ENCODE assay signal across 1 cellular context in the genomic region with DNA sequence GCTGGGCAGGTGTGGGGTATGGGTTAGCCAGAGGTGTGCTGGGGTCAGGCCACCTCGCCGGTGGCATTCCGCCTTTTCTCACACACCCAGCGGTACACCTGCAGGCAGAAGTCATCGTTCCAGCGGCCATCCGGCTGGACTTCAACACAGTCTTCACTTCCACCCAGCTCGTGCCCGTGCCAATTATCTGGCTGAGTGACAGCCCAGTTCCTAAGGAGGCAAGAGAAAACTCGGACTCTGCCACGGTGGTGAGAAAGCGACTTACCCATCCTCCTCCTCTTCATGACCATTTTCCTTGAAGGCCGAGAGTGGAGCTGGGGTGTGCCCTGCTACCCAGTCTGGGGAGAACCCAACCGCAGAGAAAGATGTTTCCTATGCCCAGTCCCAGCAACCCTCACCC.
TF ChIP-seq lines count a peak whose summit lies in the region.

No MANE protein-coding gene starts in this region.

TF ChIP-seq in GM23338, 12 proteins besides CTCF, POLR2A, EP300 and RAD21 (continued from another document):
- TF ChIP-seq, protein P1, sequence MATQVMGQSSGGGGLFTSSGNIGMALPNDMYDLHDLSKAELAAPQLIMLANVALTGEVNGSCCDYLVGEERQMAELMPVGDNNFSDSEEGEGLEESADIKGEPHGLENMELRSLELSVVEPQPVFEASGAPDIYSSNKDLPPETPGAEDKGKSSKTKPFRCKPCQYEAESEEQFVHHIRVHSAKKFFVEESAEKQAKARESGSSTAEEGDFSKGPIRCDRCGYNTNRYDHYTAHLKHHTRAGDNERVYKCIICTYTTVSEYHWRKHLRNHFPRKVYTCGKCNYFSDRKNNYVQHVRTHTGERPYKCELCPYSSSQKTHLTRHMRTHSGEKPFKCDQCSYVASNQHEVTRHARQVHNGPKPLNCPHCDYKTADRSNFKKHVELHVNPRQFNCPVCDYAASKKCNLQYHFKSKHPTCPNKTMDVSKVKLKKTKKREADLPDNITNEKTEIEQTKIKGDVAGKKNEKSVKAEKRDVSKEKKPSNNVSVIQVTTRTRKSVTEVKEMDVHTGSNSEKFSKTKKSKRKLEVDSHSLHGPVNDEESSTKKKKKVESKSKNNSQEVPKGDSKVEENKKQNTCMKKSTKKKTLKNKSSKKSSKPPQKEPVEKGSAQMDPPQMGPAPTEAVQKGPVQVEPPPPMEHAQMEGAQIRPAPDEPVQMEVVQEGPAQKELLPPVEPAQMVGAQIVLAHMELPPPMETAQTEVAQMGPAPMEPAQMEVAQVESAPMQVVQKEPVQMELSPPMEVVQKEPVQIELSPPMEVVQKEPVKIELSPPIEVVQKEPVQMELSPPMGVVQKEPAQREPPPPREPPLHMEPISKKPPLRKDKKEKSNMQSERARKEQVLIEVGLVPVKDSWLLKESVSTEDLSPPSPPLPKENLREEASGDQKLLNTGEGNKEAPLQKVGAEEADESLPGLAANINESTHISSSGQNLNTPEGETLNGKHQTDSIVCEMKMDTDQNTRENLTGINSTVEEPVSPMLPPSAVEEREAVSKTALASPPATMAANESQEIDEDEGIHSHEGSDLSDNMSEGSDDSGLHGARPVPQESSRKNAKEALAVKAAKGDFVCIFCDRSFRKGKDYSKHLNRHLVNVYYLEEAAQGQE (IDR thresholded peaks at IDR 0.05; ENCODE audit: unreplicated experiment), result no peak
- TF ChIP-seq, protein P2, sequence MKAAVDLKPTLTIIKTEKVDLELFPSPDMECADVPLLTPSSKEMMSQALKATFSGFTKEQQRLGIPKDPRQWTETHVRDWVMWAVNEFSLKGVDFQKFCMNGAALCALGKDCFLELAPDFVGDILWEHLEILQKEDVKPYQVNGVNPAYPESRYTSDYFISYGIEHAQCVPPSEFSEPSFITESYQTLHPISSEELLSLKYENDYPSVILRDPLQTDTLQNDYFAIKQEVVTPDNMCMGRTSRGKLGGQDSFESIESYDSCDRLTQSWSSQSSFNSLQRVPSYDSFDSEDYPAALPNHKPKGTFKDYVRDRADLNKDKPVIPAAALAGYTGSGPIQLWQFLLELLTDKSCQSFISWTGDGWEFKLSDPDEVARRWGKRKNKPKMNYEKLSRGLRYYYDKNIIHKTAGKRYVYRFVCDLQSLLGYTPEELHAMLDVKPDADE (IDR thresholded peaks at IDR 0.05), result no peak
- TF ChIP-seq, protein P3, sequence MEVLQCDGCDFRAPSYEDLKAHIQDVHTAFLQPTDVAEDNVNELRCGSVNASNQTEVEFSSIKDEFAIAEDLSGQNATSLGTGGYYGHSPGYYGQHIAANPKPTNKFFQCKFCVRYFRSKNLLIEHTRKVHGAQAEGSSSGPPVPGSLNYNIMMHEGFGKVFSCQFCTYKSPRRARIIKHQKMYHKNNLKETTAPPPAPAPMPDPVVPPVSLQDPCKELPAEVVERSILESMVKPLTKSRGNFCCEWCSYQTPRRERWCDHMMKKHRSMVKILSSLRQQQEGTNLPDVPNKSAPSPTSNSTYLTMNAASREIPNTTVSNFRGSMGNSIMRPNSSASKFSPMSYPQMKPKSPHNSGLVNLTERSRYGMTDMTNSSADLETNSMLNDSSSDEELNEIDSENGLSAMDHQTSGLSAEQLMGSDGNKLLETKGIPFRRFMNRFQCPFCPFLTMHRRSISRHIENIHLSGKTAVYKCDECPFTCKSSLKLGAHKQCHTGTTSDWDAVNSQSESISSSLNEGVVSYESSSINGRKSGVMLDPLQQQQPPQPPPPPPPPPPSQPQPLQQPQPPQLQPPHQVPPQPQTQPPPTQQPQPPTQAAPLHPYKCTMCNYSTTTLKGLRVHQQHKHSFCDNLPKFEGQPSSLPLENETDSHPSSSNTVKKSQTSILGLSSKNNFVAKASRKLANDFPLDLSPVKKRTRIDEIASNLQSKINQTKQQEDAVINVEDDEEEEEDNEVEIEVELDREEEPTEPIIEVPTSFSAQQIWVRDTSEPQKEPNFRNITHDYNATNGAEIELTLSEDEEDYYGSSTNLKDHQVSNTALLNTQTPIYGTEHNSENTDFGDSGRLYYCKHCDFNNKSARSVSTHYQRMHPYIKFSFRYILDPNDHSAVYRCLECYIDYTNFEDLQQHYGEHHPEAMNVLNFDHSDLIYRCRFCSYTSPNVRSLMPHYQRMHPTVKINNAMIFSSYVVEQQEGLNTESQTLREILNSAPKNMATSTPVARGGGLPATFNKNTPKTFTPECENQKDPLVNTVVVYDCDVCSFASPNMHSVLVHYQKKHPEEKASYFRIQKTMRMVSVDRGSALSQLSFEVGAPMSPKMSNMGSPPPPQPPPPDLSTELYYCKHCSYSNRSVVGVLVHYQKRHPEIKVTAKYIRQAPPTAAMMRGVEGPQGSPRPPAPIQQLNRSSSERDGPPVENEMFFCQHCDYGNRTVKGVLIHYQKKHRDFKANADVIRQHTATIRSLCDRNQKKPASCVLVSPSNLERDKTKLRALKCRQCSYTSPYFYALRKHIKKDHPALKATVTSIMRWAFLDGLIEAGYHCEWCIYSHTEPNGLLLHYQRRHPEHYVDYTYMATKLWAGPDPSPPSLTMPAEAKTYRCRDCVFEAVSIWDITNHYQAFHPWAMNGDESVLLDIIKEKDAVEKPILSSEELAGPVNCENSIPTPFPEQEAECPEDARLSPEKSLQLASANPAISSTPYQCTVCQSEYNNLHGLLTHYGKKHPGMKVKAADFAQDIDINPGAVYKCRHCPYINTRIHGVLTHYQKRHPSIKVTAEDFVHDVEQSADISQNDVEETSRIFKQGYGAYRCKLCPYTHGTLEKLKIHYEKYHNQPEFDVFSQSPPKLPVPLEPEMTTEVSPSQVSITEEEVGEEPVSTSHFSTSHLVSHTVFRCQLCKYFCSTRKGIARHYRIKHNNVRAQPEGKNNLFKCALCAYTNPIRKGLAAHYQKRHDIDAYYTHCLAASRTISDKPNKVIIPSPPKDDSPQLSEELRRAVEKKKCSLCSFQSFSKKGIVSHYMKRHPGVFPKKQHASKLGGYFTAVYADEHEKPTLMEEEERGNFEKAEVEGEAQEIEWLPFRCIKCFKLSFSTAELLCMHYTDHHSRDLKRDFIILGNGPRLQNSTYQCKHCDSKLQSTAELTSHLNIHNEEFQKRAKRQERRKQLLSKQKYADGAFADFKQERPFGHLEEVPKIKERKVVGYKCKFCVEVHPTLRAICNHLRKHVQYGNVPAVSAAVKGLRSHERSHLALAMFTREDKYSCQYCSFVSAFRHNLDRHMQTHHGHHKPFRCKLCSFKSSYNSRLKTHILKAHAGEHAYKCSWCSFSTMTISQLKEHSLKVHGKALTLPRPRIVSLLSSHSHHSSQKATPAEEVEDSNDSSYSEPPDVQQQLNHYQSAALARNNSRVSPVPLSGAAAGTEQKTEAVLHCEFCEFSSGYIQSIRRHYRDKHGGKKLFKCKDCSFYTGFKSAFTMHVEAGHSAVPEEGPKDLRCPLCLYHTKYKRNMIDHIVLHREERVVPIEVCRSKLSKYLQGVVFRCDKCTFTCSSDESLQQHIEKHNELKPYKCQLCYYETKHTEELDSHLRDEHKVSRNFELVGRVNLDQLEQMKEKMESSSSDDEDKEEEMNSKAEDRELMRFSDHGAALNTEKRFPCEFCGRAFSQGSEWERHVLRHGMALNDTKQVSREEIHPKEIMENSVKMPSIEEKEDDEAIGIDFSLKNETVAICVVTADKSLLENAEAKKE (CRISPR knock-in tag; IDR thresholded peaks at IDR 0.05), result no peak
- no peak for TF ChIP-seq NANOG (IDR thresholded peaks at IDR 0.05; ENCODE audit: borderline replicate concordance)
- TF ChIP-seq POLR2AphosphoS5 (IDR thresholded peaks at IDR 0.05; ENCODE audit: low read depth), result no peak
- no peak for TF ChIP-seq CREB1 (CRISPR knock-in tag; IDR thresholded peaks at IDR 0.05; ENCODE audit: low read depth)
- TF ChIP-seq EZH2phosphoT487 (IDR thresholded peaks at IDR 0.05; ENCODE audit: unreplicated experiment), result no peak
- TF ChIP-seq EZH2 (IDR thresholded peaks at IDR 0.05; ENCODE audit: low read depth, unreplicated experiment), result no peak
